ENCODE assay signal across 8 cellular contexts in the genomic region with DNA sequence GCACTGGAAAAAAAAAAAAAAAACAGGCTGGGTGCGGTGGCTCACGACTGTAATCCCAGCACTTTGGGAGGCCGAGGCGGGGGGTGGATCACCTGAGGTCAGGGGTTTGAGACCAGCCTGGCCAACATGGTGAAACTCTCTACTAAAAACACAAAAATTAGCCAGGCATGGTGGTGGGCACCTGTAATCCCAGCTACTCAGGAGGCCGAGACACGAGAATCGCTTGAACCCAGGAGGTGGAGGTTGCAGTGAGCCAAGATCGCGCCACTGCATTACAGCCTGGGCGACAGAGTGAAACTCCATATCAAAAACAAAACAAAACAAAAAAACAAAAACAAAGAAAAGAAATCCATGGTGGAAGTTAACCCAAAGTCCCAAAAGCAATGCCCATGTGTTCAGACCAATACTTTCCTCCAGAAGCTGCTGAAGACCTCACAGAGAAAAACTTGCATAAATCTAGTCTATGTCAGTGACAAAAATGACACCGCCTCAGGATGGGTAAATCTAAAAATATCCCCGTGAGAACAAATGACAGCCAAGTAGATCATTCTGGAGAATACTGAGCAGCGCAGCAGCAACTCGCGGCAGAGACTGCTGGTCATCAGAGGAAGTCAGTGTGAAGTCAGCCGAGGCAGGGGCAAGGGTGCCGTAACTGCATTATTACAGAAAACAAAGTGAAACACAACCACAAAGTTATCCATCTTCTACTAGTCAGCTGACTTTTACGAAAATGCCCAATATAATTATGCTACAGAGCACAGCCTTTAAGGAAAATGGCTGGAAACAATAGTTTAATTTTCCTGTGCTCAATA. TPM values are rescaled to one million over a fixed set of nuclear protein-coding genes. Genes with fewer than 3 reads are reported as not detected.
DNase-seq lines count a peak whose midpoint lies in the region; ATAC-seq and TF ChIP-seq lines count a peak whose summit lies in the region.

No MANE protein-coding gene starts in this region.

- intact Hi-C loops in body of pancreas (cut with DNase I) (no loop called here), thyroid gland (cut with DNase I) (no loop called here)

- H3K4me3 ChIP-seq in body of pancreas (no peak overlapping the region), mononuclear cell (ENCODE audit: low read length) (peak overlapping the region; percentile 12), thyroid gland (replicated peaks in 1 of 3) (no peak overlapping the region), H7 (ENCODE audit: insufficient read depth, low read depth, low read length) (no peak overlapping the region)

- H3K36me3 ChIP-seq in body of pancreas (replicated peaks in 1 of 2; ENCODE audit: insufficient read depth in 1 of 2, low read depth in 2 of 2) = no peaks in the 10 kb centered on the region
- no peaks in the 10 kb centered on the region for H3K36me3 ChIP-seq in thyroid gland
- H3K36me3 ChIP-seq in H7 (replicated peaks; ENCODE audit: control insufficient read depth, insufficient read depth, low read length) = no peaks in the 10 kb centered on the region

- H3K27me3 ChIP-seq in body of pancreas (no peaks in the 10 kb centered on the region), mononuclear cell (ENCODE audit: insufficient read depth, low read length) (no peaks in the 10 kb centered on the region), thyroid gland (no peaks in the 10 kb centered on the region), H7 (ENCODE audit: control insufficient read depth, insufficient read depth, low read length) (no peaks in the 10 kb centered on the region)

- DNase-seq in T-helper 1 cell (peak; percentile 38 to 82 (median 54)), body of pancreas (peak in 3 of 4 donors; percentile 34 to 67 (median 45)), thyroid gland (peak in 1 of 2 donors; percentile 23), H7 (no peak), OCI-M2 (lab: John Stamatoyannopoulos, UW; ENCODE audit: unreplicated experiment) (no peak)

- ATAC-seq in GM18517 (IDR thresholded peaks at IDR 0.05; ENCODE audit: unreplicated experiment) = peak; percentile 88
- peak; percentile 84 for ATAC-seq in HG02885 (IDR thresholded peaks at IDR 0.05; ENCODE audit: poor library complexity, unreplicated experiment)
- ATAC-seq in body of pancreas = peak; percentile 42

- TF ChIP-seq CTCF in body of pancreas (IDR thresholded peaks at IDR 0.05) (no peak), thyroid gland (IDR thresholded peaks at IDR 0.05) (no peak)

- TF ChIP-seq POLR2A in body of pancreas (IDR thresholded peaks at IDR 0.05) (peak in 1 of 3 donors; percentile 30), thyroid gland (IDR thresholded peaks at IDR 0.05) (peak in 1 of 2 donors; percentile 35)

- H3K27ac ChIP-seq in body of pancreas (peak overlapping the region; percentile 34 to 70 (median 46)), thyroid gland (peak overlapping the region in 2 of 3 donors; percentile 19 to 61)

- peaks cover 67% of the 10 kb centered on the region for H3K4me1 ChIP-seq in body of pancreas
- H3K4me1 ChIP-seq in mononuclear cell (ENCODE audit: insufficient read depth, low read length) = peaks cover 69% of the 10 kb centered on the region
- peaks cover 24 to 51% of the 10 kb centered on the region in 2 donors for H3K4me1 ChIP-seq in thyroid gland

- WGBS in body of pancreas, 2 donors = 56 to 69% methylated on average over 18 of the region's 18 CpGs
- WGBS in thyroid gland, 2 donors = 77 to 82% methylated on average over 18 of the region's 18 CpGs

- H3K9me3 ChIP-seq in body of pancreas (no peaks in the 10 kb centered on the region), mononuclear cell (ENCODE audit: low read depth, low read length) (no peaks in the 10 kb centered on the region), thyroid gland (no peaks in the 10 kb centered on the region)

RNA-seq across cellular contexts. Expression of a gene that starts 41.0 kb away (rescaled TPM):
- total RNA-seq in body of pancreas = 10 to 100 TPM; 10.9 to 35.3 TPM
- total RNA-seq in mononuclear cell = 51.1 TPM
- 10 to 100 TPM; 39.4 to 68.0 (median 47.4) TPM for total RNA-seq in thyroid gland
- total RNA-seq in H7 (2014; rRNA removed; shearing (Covaris generic)) = 10.8 and 11.8 TPM in 2 replicates

Comparison
In these comparisons a context has a peak if more than half of its experiments do, and no peak if none do; other contexts are left out.
1. DNase-seq: peak in T-helper 1 cell (5 of 5) and body of pancreas (3 of 4); none in H7 (single experiment) and OCI-M2 (single experiment).
2. Peak in every context shown above with its lines, with median percentiles within 50 percentile points of each other: ATAC-seq.